In the genomic region with DNA sequence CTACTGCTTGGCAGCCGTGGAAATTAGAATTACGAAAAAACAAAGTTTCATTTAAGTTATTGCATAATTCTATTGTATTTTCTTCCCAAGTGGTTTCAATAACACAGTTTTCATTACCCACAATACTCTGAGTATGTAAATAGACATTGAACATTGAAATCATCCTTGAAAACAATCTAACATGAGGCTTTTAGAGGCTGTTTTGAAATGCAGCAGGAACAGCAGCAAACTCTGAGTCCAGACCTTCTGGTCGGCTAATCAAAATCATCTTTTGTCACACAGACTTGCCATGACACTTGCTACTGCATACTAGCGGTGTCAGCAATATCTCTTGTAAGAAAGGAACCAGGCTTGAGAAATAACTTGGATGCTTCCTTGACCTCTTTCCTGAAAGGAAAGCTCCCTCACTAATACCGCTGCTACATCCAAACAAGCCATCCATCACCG, we compare ENCODE assay signal across 18 cellular contexts.
A peak's percentile ranks its signal among the peaks of the same experiment; 100 is the strongest.
DNase-seq lines count a peak whose midpoint lies in the region; ATAC-seq and TF ChIP-seq lines count a peak whose summit lies in the region.
"Had no signal": no experiment of that assay in that cellular context is flagged by ENCODE, and none has a peak within 500 bp of the region (broad histone marks: within the 10 kb centered on the region; RNA-seq: fewer than 3 reads in every experiment).

No MANE protein-coding gene starts in this region.

- no peaks in the 10 kb centered on the region for H4K20me1 ChIP-seq in fibroblast of lung (ENCODE audit: control insufficient read depth, extremely low read depth, insufficient read depth, low read length)
- H4K20me1 ChIP-seq: BLaER1 had no signal

- WGBS in right lobe of liver (ENCODE audit: insufficient coverage, low coverage, low lambda C conversion rate, missing lambda C conversion rate), result 30% methylated on average over 6 of the region's 6 CpGs

- H3K9me3 ChIP-seq in SJSA1 (replicated peaks), result no peaks in the 10 kb centered on the region
- H3K9me3 ChIP-seq in fibroblast of lung (ENCODE audit: control insufficient read depth, insufficient read depth, low read depth, low read length), result no peaks in the 10 kb centered on the region
- no peaks in the 10 kb centered on the region for H3K9me3 ChIP-seq in right lobe of liver
- H3K9me3 ChIP-seq in thoracic aorta, result no peaks in the 10 kb centered on the region

- no peak for DNase-seq in SJSA1 (ENCODE audit: low read depth in 1 of 2, low spot score in 2 of 2)
- DNase-seq in fibroblast of lung (ENCODE audit: low read depth in 2 of 2), result no peak
- no peak for DNase-seq in right lobe of liver
- no peak for DNase-seq in thoracic aorta (ENCODE audit: low spot score)
- no peak for DNase-seq in superior temporal gyrus (ENCODE audit: extremely low spot score)
- DNase-seq in activated naive CD4-positive, alpha-beta T cell treated with Interleukin-2 at 50 U/mL for 16 hours, result no peak
- no peak for DNase-seq in DMS53 treated with DMSO at 0.1 percent for 48 hours (lab: John Stamatoyannopoulos, UW; ENCODE audit: unreplicated experiment)
- DNase-seq: CD8-positive, alpha-beta T cell; DMS79; KG1; NCI-H1048; NCI-H1694; NCI-H69; NK-92 treated with Interleukin-12 subunit alpha and Interleukin-12 subunit beta, amount 100 ng/mL, for 24 hours; SHP77 treated with DMSO at 0.1 percent for 48 hours had no signal

- H3K9ac ChIP-seq in fibroblast of lung (ENCODE audit: insufficient read depth, low read length), result no peak overlapping the region
- H3K9ac ChIP-seq: BLaER1 had no signal

- H3K27ac ChIP-seq in SJSA1 (peak overlapping the region; percentile 35; the same call in 1 of the 2 replicates), fibroblast of lung (ENCODE audit: insufficient read depth, low read length) (no peak overlapping the region), right lobe of liver (no peak overlapping the region), thoracic aorta (peak overlapping the region; percentile 29 to 56)
- H3K27ac ChIP-seq: BLaER1 had no signal

- no peak for TF ChIP-seq POLR2A in right lobe of liver (IDR thresholded peaks at IDR 0.05)

- intact Hi-C loops in right lobe of liver (cut with DNase I), result no loop called here

- H3K36me3 ChIP-seq in SJSA1 (no peaks in the 10 kb centered on the region), fibroblast of lung (ENCODE audit: control insufficient read depth, insufficient read depth, low read length) (no peaks in the 10 kb centered on the region), right lobe of liver (no peaks in the 10 kb centered on the region), thoracic aorta (peaks cover 53% of the 10 kb centered on the region)

- peak overlapping the region; percentile 11 for H3K4me2 ChIP-seq in fibroblast of lung (ENCODE audit: extremely low read depth, insufficient read depth, low read length)
- H3K4me2 ChIP-seq: BLaER1 had no signal

- H3K27me3 ChIP-seq in SJSA1 (replicated peaks), result no peaks in the 10 kb centered on the region
- H3K27me3 ChIP-seq in fibroblast of lung (ENCODE audit: control insufficient read depth, insufficient read depth, low read length), result no peaks in the 10 kb centered on the region
- no peaks in the 10 kb centered on the region for H3K27me3 ChIP-seq in right lobe of liver
- no peaks in the 10 kb centered on the region for H3K27me3 ChIP-seq in thoracic aorta (replicated peaks; ENCODE audit: insufficient read depth)
- H3K27me3 ChIP-seq: BLaER1 had no signal

- TF ChIP-seq CTCF in fibroblast of lung (conservative IDR thresholded peaks at IDR 0.05 in 1 of 2, IDR thresholded peaks at IDR 0.05 in 1 of 2; ENCODE audit: low read depth in 1 of 2, low read length in 2 of 2), result no peak
- TF ChIP-seq CTCF in right lobe of liver (IDR thresholded peaks at IDR 0.05), result no peak
- no peak for TF ChIP-seq CTCF in thoracic aorta (IDR thresholded peaks at IDR 0.05)

- H2AFZ ChIP-seq in fibroblast of lung (ENCODE audit: low read length), result peak overlapping the region; percentile 7

- ATAC-seq in right lobe of liver (peak; percentile 31 to 78 (median 62)), thoracic aorta (ENCODE audit: insufficient number of reproducible peaks, low FRiP score, low read depth) (no peak), GM19467 (IDR thresholded peaks at IDR 0.05; ENCODE audit: unreplicated experiment) (no peak)
- ATAC-seq: CD8-positive, alpha-beta T cell; HCT116 had no signal

- H3K4me3 ChIP-seq in SJSA1, result no peak overlapping the region
- no peak overlapping the region for H3K4me3 ChIP-seq in fibroblast of lung (replicated peaks in 1 of 4; ENCODE audit: control extremely low read depth in 1 of 4, insufficient read depth in 1 of 4, low read depth in 3 of 4, low read length in 4 of 4)
- no peak overlapping the region for H3K4me3 ChIP-seq in right lobe of liver
- H3K4me3 ChIP-seq in thoracic aorta, result no peak overlapping the region
- H3K4me3 ChIP-seq: BLaER1 had no signal

- no peaks in the 10 kb centered on the region for H3K79me2 ChIP-seq in fibroblast of lung (ENCODE audit: control insufficient read depth, insufficient read depth, low read length)

- H3K4me1 ChIP-seq in SJSA1 (replicated peaks) (peaks cover 20% of the 10 kb centered on the region), fibroblast of lung (ENCODE audit: control insufficient read depth, extremely low read depth, insufficient read depth, low read length) (no peaks in the 10 kb centered on the region), right lobe of liver (no peaks in the 10 kb centered on the region), thoracic aorta (ENCODE audit: control insufficient read depth in 1 of 2, low read depth in 2 of 2) (peaks cover 0 to 31% of the 10 kb centered on the region in 2 donors)

Comparison
In these comparisons a context has a peak if more than half of its experiments do, and no peak if none do; other contexts are left out.
1. H3K27ac ChIP-seq: peak in SJSA1 (single experiment) and thoracic aorta (2 of 2); none in fibroblast of lung (single experiment) and right lobe of liver (0 of 3).
2. ATAC-seq: peak in right lobe of liver (4 of 4); none in thoracic aorta (single experiment) and GM19467 (single experiment).